32 cellular contexts compared by ENCODE assay signal in genomic region chrX:43963726-43964125, GRCh38. TPM values are rescaled to one million over a fixed set of nuclear protein-coding genes. Genes with fewer than 3 reads are reported as not detected.
"Had no signal": no experiment of that assay in that cellular context is flagged by ENCODE, and none has a peak within 500 bp of the region (broad histone marks: within the 10 kb centered on the region; RNA-seq: fewer than 3 reads in every experiment).

No MANE protein-coding gene starts in this region.

- DNase-seq: activated B cell treated with CpG ODN at 0.5 μM for 24 hours; activated CD4-positive, alpha-beta memory T cell treated with anti-CD3 and anti-CD28 coated beads for 36 hours; activated CD4-positive, alpha-beta T cell treated with anti-CD3 and anti-CD28 coated beads for 4 hours; activated CD4-positive, alpha-beta T cell treated with anti-CD3 and anti-CD28 coated beads, Interleukin-2, amount 10 ng/mL, durations not matched to agents 24 days and 14 days; activated CD4-positive, alpha-beta T cell treated with anti-CD3 and anti-CD28 coated beads, Interleukin-2, amount 50 U/mL, for 1 hour; activated CD4-positive, alpha-beta T cell treated with anti-CD3 and anti-CD28 coated beads, Interleukin-2, amount 50 U/mL, for 4 hours; activated CD4-positive, CD25-positive, alpha-beta regulatory T cell treated with anti-CD3 and anti-CD28 coated beads, Interleukin-2, amount 50 U/mL, for 72 hours; activated CD8-positive, alpha-beta memory T cell treated with anti-CD3 and anti-CD28 coated beads, Interleukin-2, amount 50 U/mL, for 48 hours; activated CD8-positive, alpha-beta T cell treated with anti-CD3 and anti-CD28 coated beads for 36 hours; activated effector memory CD4-positive, alpha-beta T cell treated with Interleukin-2 at 50 U/mL for 16 hours; activated gamma-delta T cell; activated naive CD4-positive, alpha-beta T cell treated with anti-CD3 and anti-CD28 coated beads, Interleukin-2, amount 10 ng/mL, durations not matched to agents 7 days and 5 days; activated naive CD4-positive, alpha-beta T cell treated with Interleukin-2 at 50 U/mL for 16 hours; activated naive CD8-positive, alpha-beta T cell treated with anti-CD3 and anti-CD28 coated beads, Interleukin-2, amount 10 ng/mL, durations not matched to agents 7 days and 5 days; activated naive CD8-positive, alpha-beta T cell treated with anti-CD3 and anti-CD28 coated beads, Interleukin-2, amount 50 U/mL, for 24 hours; activated T-cell treated with anti-CD3 and anti-CD28 coated beads, Interleukin-2, amount 50 U/mL, for 24 hours; activated T-cell treated with anti-CD3 and anti-CD28 coated beads, Interleukin-2, amount 50 U/mL, for 48 hours; amygdala; T-cell; T-helper 17 cell had no signal

- H3K9me3 ChIP-seq: ascending aorta had no signal

- H3K4me1 ChIP-seq: ascending aorta had no signal

- H3K27ac Mint-ChIP-seq: activated B cell treated with CpG ODN at 0.5 μM for 24 hours; activated CD4-positive, alpha-beta T cell treated with anti-CD3 and anti-CD28 coated beads, Interleukin-2, amount 10 ng/mL, durations not matched to agents 24 days and 14 days; activated CD8-positive, alpha-beta T cell treated with anti-CD3 and anti-CD28 coated beads for 36 hours; activated naive CD4-positive, alpha-beta T cell treated with anti-CD3 and anti-CD28 coated beads, Interleukin-2, amount 10 ng/mL, durations not matched to agents 7 days and 5 days; activated naive CD4-positive, alpha-beta T cell treated with anti-CD3 and anti-CD28 coated beads, Interleukin-2, amount 50 U/mL, for 24 hours; activated naive CD8-positive, alpha-beta T cell; activated naive CD8-positive, alpha-beta T cell treated with anti-CD3 and anti-CD28 coated beads, Interleukin-2, amount 10 ng/mL, durations not matched to agents 7 days and 5 days; activated naive CD8-positive, alpha-beta T cell treated with anti-CD3 and anti-CD28 coated beads, Interleukin-2, amount 50 U/mL, for 24 hours; activated T-cell treated with anti-CD3 and anti-CD28 coated beads, Interleukin-2, amount 50 U/mL, for 24 hours; activated T-helper 2 cell treated with anti-CD3 and anti-CD28 coated beads, Interferon-gamma antibody, Interleukin-2, Interleukin-4, amounts not matched to agents 10 μg/mL and 5 μg/mL and 100 μg/mL, durations not matched to agents 14 hours and 24 hours and 36 hours; T-cell; T-helper 17 cell had no signal

- H3K4me3 Mint-ChIP-seq: activated B cell treated with CpG ODN at 0.5 μM for 24 hours; activated CD4-positive, alpha-beta memory T cell treated with anti-CD3 and anti-CD28 coated beads for 36 hours; activated CD4-positive, alpha-beta T cell treated with anti-CD3 and anti-CD28 coated beads, Interleukin-2, amount 10 ng/mL, durations not matched to agents 24 days and 14 days; activated CD8-positive, alpha-beta T cell treated with anti-CD3 and anti-CD28 coated beads for 36 hours; activated naive CD4-positive, alpha-beta T cell treated with anti-CD3 and anti-CD28 coated beads, Interleukin-2, amount 10 ng/mL, durations not matched to agents 7 days and 5 days; activated naive CD4-positive, alpha-beta T cell treated with anti-CD3 and anti-CD28 coated beads, Interleukin-2, amount 50 U/mL, for 24 hours; activated naive CD8-positive, alpha-beta T cell; activated naive CD8-positive, alpha-beta T cell treated with anti-CD3 and anti-CD28 coated beads, Interleukin-2, amount 10 ng/mL, durations not matched to agents 7 days and 5 days; activated naive CD8-positive, alpha-beta T cell treated with anti-CD3 and anti-CD28 coated beads, Interleukin-2, amount 50 U/mL, for 24 hours; activated T-cell treated with anti-CD3 and anti-CD28 coated beads, Interleukin-2, amount 50 U/mL, for 24 hours; brain; central memory CD8-positive, alpha-beta T cell; T-cell; T-helper 17 cell had no signal

- H3K27me3 ChIP-seq: ascending aorta, cardiac muscle cell had no signal

- H3K36me3 Mint-ChIP-seq: activated CD4-positive, alpha-beta memory T cell treated with anti-CD3 and anti-CD28 coated beads for 36 hours; activated naive CD4-positive, alpha-beta T cell treated with anti-CD3 and anti-CD28 coated beads, Interleukin-2, amount 10 ng/mL, durations not matched to agents 7 days and 5 days; activated naive CD8-positive, alpha-beta T cell; activated naive CD8-positive, alpha-beta T cell treated with anti-CD3 and anti-CD28 coated beads, Interleukin-2, amount 10 ng/mL, durations not matched to agents 7 days and 5 days; brain; T-cell had no signal

- H3K27ac ChIP-seq: ascending aorta, cardiac muscle cell, VCaP had no signal

- H3K9me3 Mint-ChIP-seq: activated CD4-positive, alpha-beta memory T cell treated with anti-CD3 and anti-CD28 coated beads for 36 hours; activated CD4-positive, alpha-beta T cell treated with anti-CD3 and anti-CD28 coated beads, Interleukin-2, amount 10 ng/mL, durations not matched to agents 24 days and 14 days; activated CD8-positive, alpha-beta T cell treated with anti-CD3 and anti-CD28 coated beads for 36 hours; activated naive CD4-positive, alpha-beta T cell treated with anti-CD3 and anti-CD28 coated beads, Interleukin-2, amount 10 ng/mL, durations not matched to agents 7 days and 5 days; activated naive CD4-positive, alpha-beta T cell treated with anti-CD3 and anti-CD28 coated beads, Interleukin-2, amount 50 U/mL, for 24 hours; activated naive CD8-positive, alpha-beta T cell treated with anti-CD3 and anti-CD28 coated beads, Interleukin-2, amount 50 U/mL, for 24 hours; activated T-helper 2 cell treated with anti-CD3 and anti-CD28 coated beads, Interferon-gamma antibody, Interleukin-2, Interleukin-4, amounts not matched to agents 10 μg/mL and 5 μg/mL and 100 μg/mL, durations not matched to agents 14 hours and 24 hours and 36 hours; central memory CD8-positive, alpha-beta T cell had no signal

- H3K4me1 Mint-ChIP-seq: activated B cell treated with CpG ODN at 0.5 μM for 24 hours had no signal

- H3K4me3 ChIP-seq: ascending aorta, cardiac muscle cell had no signal

- H3K27me3 Mint-ChIP-seq: activated B cell treated with CpG ODN at 0.5 μM for 24 hours; activated CD4-positive, alpha-beta memory T cell treated with anti-CD3 and anti-CD28 coated beads for 36 hours; activated CD8-positive, alpha-beta T cell treated with anti-CD3 and anti-CD28 coated beads for 36 hours; activated naive CD4-positive, alpha-beta T cell treated with anti-CD3 and anti-CD28 coated beads, Interleukin-2, amount 10 ng/mL, durations not matched to agents 7 days and 5 days; activated naive CD4-positive, alpha-beta T cell treated with anti-CD3 and anti-CD28 coated beads, Interleukin-2, amount 50 U/mL, for 24 hours; activated naive CD8-positive, alpha-beta T cell; activated naive CD8-positive, alpha-beta T cell treated with anti-CD3 and anti-CD28 coated beads, Interleukin-2, amount 10 ng/mL, durations not matched to agents 7 days and 5 days; central memory CD8-positive, alpha-beta T cell; T-helper 17 cell had no signal

- H3K36me3 ChIP-seq: ascending aorta, cardiac muscle cell had no signal

- ATAC-seq: activated CD8-positive, alpha-beta T cell treated with anti-CD3 and anti-CD28 coated beads for 36 hours; activated naive CD8-positive, alpha-beta T cell treated with anti-CD3 and anti-CD28 coated beads, Interleukin-2, amount 50 U/mL, for 24 hours; T-cell; T-helper 17 cell had no signal

RNA-seq across cellular contexts. Expression of gene NDP, which starts 9.5 kb away (rescaled TPM):
- total RNA-seq: activated B cell treated with CpG ODN at 0.5 μM for 24 hours; activated CD4-positive, alpha-beta memory T cell treated with anti-CD3 and anti-CD28 coated beads for 36 hours; activated CD4-positive, alpha-beta T cell treated with anti-CD3 and anti-CD28 coated beads, Interleukin-2, amount 10 ng/mL, durations not matched to agents 24 days and 14 days; activated CD8-positive, alpha-beta memory T cell treated with anti-CD3 and anti-CD28 coated beads for 36 hours; activated CD8-positive, alpha-beta T cell treated with anti-CD3 and anti-CD28 coated beads for 36 hours; activated naive CD8-positive, alpha-beta T cell treated with anti-CD3 and anti-CD28 coated beads, Interleukin-2, amount 10 ng/mL, durations not matched to agents 7 days and 5 days; activated T-helper 2 cell treated with anti-CD3 and anti-CD28 coated beads, Interferon-gamma antibody, Interleukin-2, Interleukin-4, amounts not matched to agents 10 μg/mL and 5 μg/mL and 100 μg/mL, durations not matched to agents 14 hours and 24 hours and 36 hours; ascending aorta; bronchial epithelial cell; cardiac muscle cell; T-cell; T-helper 1 cell treated with Interleukin-12 subunit alpha and Interleukin-12 subunit beta and Interleukin-4 antibody, amounts not matched to agents 30 ng/mL and 1 ng/mL, for 36 hours; T-helper 17 cell; T-helper 2 cell treated with Interferon-gamma antibody and Interleukin-4, amounts not matched to agents 100 ng/mL and 5 ng/mL, for 36 hours had no signal
- polyA plus RNA-seq: cardiac muscle cell had no signal
